ENCODE assay signal across 8 cellular contexts in the genomic region with DNA sequence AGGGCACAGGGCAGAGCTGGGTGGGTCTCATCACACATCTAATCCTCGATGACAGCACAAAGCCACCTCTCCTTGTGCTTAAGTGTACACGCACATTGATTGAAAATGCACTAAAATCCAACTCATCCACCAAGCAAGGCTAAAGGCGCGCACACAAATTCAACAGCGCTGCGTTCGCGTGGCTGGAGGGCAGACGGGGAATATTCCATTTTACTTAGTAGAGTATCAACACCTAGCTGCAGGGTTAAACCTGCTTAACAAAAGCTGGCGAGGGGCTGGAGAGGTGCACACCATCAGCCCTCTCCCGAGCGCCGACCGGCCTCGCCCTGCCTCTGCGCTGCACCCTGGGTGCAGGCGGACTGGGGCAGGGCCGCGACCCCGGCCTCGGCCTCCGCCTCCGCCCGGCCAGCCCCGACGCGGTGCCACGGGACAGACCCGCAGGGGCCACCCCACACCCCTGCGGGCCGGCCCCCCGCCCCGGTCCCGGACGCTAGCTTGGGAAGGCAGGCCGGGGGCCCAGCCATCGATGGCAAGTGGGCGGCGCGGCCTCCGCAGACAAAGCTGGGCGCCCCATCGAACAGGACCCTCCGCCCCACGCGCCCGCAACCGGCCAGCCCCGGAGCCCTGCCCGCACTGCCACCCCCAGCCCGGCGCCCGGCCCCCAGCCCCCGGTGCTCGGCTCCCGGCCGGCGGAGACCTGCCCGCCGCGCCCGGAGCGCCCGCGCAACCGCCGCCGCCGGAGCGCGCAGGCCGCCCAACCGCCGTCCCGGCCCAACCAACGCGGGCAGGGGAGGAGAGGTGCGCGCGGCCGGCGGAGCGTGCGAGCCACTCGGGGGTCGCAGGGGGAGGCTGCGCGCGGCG. TPM values are rescaled to one million over a fixed set of nuclear protein-coding genes. Genes with fewer than 3 reads are reported as not detected.
A peak's percentile ranks its signal among the peaks of the same experiment; 100 is the strongest.
DNase-seq lines count a peak whose midpoint lies in the region; ATAC-seq and TF ChIP-seq lines count a peak whose summit lies in the region.

No MANE protein-coding gene starts in this region.

- peaks cover 20% of the 10 kb centered on the region for H3K4me1 ChIP-seq in CD8-positive, alpha-beta memory T cell (ENCODE audit: insufficient read depth, low read length)
- H3K4me1 ChIP-seq in skeletal muscle tissue (ENCODE audit: control insufficient read depth in 3 of 3, insufficient read depth in 3 of 3, low read length in 3 of 3) = peaks cover 8 to 17% (median 9%) of the 10 kb centered on the region in 3 donors

- peak overlapping the region; percentile 90 to 100 (median 99) for H3K4me3 Mint-ChIP-seq in CD8-positive, alpha-beta memory T cell

- CTCF ChIA-PET in CD8-positive, alpha-beta memory T cell (lab: Charles Lee) = interaction anchor here (0.6 to 4.4 kb wide), 5 partner anchors 19 to 167 kb away, joined by 3 to 20 read pairs (median 4); a partner anchor contains a TSS

- TF ChIP-seq CTCF in brain microvascular endothelial cell (IDR thresholded peaks at IDR 0.05; ENCODE audit: low read depth, low read length, missing control alignments) = no peak

- no peaks in the 10 kb centered on the region for H3K9me3 ChIP-seq in CD8-positive, alpha-beta memory T cell (ENCODE audit: low read length)
- no peaks in the 10 kb centered on the region for H3K9me3 ChIP-seq in SK-N-MC (ENCODE audit: low read depth, low read length)
- no peaks in the 10 kb centered on the region for H3K9me3 ChIP-seq in iPS-18c (ENCODE audit: control insufficient read depth, insufficient read depth, low read length)
- H3K9me3 ChIP-seq in skeletal muscle tissue (ENCODE audit: control insufficient read depth in 3 of 3, low read length in 3 of 3) = no peaks in the 10 kb centered on the region

- H3K27ac Mint-ChIP-seq in CD8-positive, alpha-beta memory T cell = peak overlapping the region; percentile 92 to 98 (median 94)

- peak overlapping the region; percentile 99 for H3K27ac ChIP-seq in CD8-positive, alpha-beta memory T cell (ENCODE audit: low read depth, low read length)
- H3K27ac ChIP-seq in SK-N-MC (peak overlapping the region; percentile 100), brain microvascular endothelial cell (peak overlapping the region; percentile 99), skeletal muscle tissue (ENCODE audit: low read depth, low read length) (peak overlapping the region; percentile 98)

- in situ Hi-C loops in brain microvascular endothelial cell (cut with HindIII; ENCODE audit: low pct_ligation_motif_present, low sequenced_read_pairs) = no loop called here

- no peaks in the 10 kb centered on the region for H3K36me3 ChIP-seq in CD8-positive, alpha-beta memory T cell (ENCODE audit: insufficient read depth, low read length)
- H3K36me3 ChIP-seq in SK-N-MC (ENCODE audit: insufficient read depth, low read length) (no peaks in the 10 kb centered on the region), brain microvascular endothelial cell (replicated peaks) (no peaks in the 10 kb centered on the region), skeletal muscle tissue (ENCODE audit: control insufficient read depth in 3 of 3, insufficient read depth in 3 of 3, low read length in 3 of 3) (no peaks in the 10 kb centered on the region)

- H3K4me3 ChIP-seq in CD8-positive, alpha-beta memory T cell (ENCODE audit: low read length) = peak overlapping the region; percentile 87
- peak overlapping the region; percentile 89 for H3K4me3 ChIP-seq in SK-N-MC
- peak overlapping the region; percentile 78 for H3K4me3 ChIP-seq in brain microvascular endothelial cell (ENCODE audit: low read depth, low read length)
- peak overlapping the region; percentile 77 for H3K4me3 ChIP-seq in iPS-18c (ENCODE audit: insufficient read depth, low read depth, low read length)
- peak overlapping the region; percentile 85 to 94 (median 90) for H3K4me3 ChIP-seq in skeletal muscle tissue (ENCODE audit: low read length in 3 of 3)

- H3K27me3 ChIP-seq in CD8-positive, alpha-beta memory T cell (ENCODE audit: insufficient read depth, low read length, poor library complexity, severe bottlenecking) = no peaks in the 10 kb centered on the region
- H3K27me3 ChIP-seq in brain microvascular endothelial cell (replicated peaks) (no peaks in the 10 kb centered on the region), skeletal muscle tissue (ENCODE audit: control insufficient read depth in 3 of 3, insufficient read depth in 3 of 3, low read length in 3 of 3) (no peaks in the 10 kb centered on the region)

- H3K27me3 Mint-ChIP-seq in CD8-positive, alpha-beta memory T cell = no peaks in the 10 kb centered on the region

- peak; percentile 27 for ATAC-seq in GM19372 (IDR thresholded peaks at IDR 0.05; ENCODE audit: low read depth, unreplicated experiment)
- peak; percentile 20 for ATAC-seq in HG03442 (IDR thresholded peaks at IDR 0.05; ENCODE audit: unreplicated experiment)

- H3K9me3 Mint-ChIP-seq in CD8-positive, alpha-beta memory T cell = no peaks in the 10 kb centered on the region

- peaks cover 34 to 51% (median 47%) of the 10 kb centered on the region in 3 donors for H3K4me1 Mint-ChIP-seq in CD8-positive, alpha-beta memory T cell

- peaks cover 0 to 16% (median 2%) of the 10 kb centered on the region in 3 donors for H3K36me3 Mint-ChIP-seq in CD8-positive, alpha-beta memory T cell

- H3K9ac ChIP-seq in SK-N-MC (ENCODE audit: insufficient read length) (peak overlapping the region; percentile 98), skeletal muscle tissue (ENCODE audit: low read depth in 1 of 3, low read length in 3 of 3) (peak overlapping the region; percentile 91 to 96 (median 91))

- DNase-seq in CD8-positive, alpha-beta memory T cell = peak in 4 of 5 donors; percentile 14 to 53 (median 28)
- DNase-seq in SK-N-MC (ENCODE audit: low read depth, low spot score) (no peak), brain microvascular endothelial cell (peak; percentile 12), NCI-H1694 (lab: John Stamatoyannopoulos, UW) (no peak)

- POLR2A ChIA-PET in CD8-positive, alpha-beta memory T cell (lab: Charles Lee) = interaction anchor here (0.5 to 4.8 kb wide), 12 partner anchors 8 to 1308 kb away, joined by 3 to 48 read pairs (median 6); a partner anchor contains a TSS

RNA-seq across cellular contexts. Expression of a gene that starts 0.9 kb away (rescaled TPM):
- 10 to 100 TPM; 16.0 to 17.7 TPM for total RNA-seq in CD8-positive, alpha-beta memory T cell
- 2.8 TPM for polyA plus RNA-seq in CD8-positive, alpha-beta memory T cell
- total RNA-seq in skeletal muscle tissue = 4.2 TPM

Comparison
In these comparisons a context has a peak if more than half of its experiments do, and no peak if none do; other contexts are left out.
1. DNase-seq: peak in CD8-positive, alpha-beta memory T cell (4 of 5) and brain microvascular endothelial cell (single experiment); none in SK-N-MC (single experiment) and NCI-H1694 (single experiment).
2. Peak in every context shown above with its lines, with median percentiles within 50 percentile points of each other: H3K27ac ChIP-seq and H3K4me3 ChIP-seq.